Comparison of ENCODE assay signal across 14 cellular contexts in genomic region chr19:4425531-4425930, GRCh38.
DNase-seq lines count a peak whose midpoint lies in the region; ATAC-seq and TF ChIP-seq lines count a peak whose summit lies in the region.
"Had no signal": no experiment of that assay in that cellular context is flagged by ENCODE, and none has a peak within 500 bp of the region (broad histone marks: within the 10 kb centered on the region; RNA-seq: fewer than 3 reads in every experiment).

No MANE protein-coding gene starts in this region.

- no peak for ATAC-seq in HG03442 (IDR thresholded peaks at IDR 0.05; ENCODE audit: unreplicated experiment)
- ATAC-seq: activated T-helper 17 cell treated with anti-CD3 and anti-CD28 coated beads, Interleukin-2, amount 50 U/mL, for 72 hours had no signal

- no peak for TF ChIP-seq CTCF in foreskin fibroblast (IDR thresholded peaks at IDR 0.05; ENCODE audit: low read depth, low read length)

- DNase-seq in AG08396 (ENCODE audit: low spot score) (peak; percentile 79), HCEC 1CT (peak; percentile 94), amniotic epithelial cell (ENCODE audit: low read depth) (peak; percentile 59), foreskin fibroblast (peak; percentile 84 to 91), foreskin melanocyte (no peak), GF-D8 (lab: John Stamatoyannopoulos, UW) (no peak)
- DNase-seq in stimulated activated CD4-positive, alpha-beta T cell treated with anti-CD3 and anti-CD28 coated beads, Interleukin-4, amount 100 ng/mL, for 4 hours = no peak
- DNase-seq: KG1, kidney, NCI-H1105 treated with DMSO at 0.1 percent for 48 hours, NCI-H774 had no signal

- H3K4me3 ChIP-seq in foreskin fibroblast (ENCODE audit: low read depth in 1 of 2, low read length in 2 of 2) = no peak overlapping the region
- H3K4me3 ChIP-seq: vagina had no signal

Comparison
In these comparisons a context has a peak if more than half of its experiments do, and no peak if none do; other contexts are left out.
1. DNase-seq: peak in AG08396 (single experiment), HCEC 1CT (single experiment), amniotic epithelial cell (single experiment) and foreskin fibroblast (2 of 2); none in foreskin melanocyte (single experiment), stimulated activated CD4-positive, alpha-beta T cell treated with anti-CD3 and anti-CD28 coated beads, Interleukin-4, amount 100 ng/mL, for 4 hours (0 of 2) and GF-D8 (single experiment).